26 cellular contexts compared by ENCODE assay signal in the genomic region with DNA sequence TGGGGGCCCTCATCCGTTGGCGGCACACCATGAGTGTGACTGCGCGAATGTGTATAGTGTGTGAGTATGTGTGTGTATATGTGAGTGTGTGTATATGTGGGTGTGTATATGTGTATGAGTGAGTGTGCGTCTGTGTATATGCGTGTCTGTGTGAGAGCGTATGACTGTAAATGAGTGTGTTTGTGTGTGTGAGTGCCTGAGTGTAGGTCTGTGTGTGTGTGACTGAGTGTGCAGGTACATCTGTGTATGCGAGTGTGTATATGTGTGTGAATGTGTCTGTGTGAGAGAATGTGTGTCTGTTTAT.
"Had no signal": no experiment of that assay in that cellular context is flagged by ENCODE, and none has a peak within 500 bp of the region (broad histone marks: within the 10 kb centered on the region; RNA-seq: fewer than 3 reads in every experiment).

No MANE protein-coding gene starts in this region.

- ATAC-seq: activated CD8-positive, alpha-beta memory T cell treated with anti-CD3 and anti-CD28 coated beads, Interleukin-2, amount 10 ng/mL, durations not matched to agents 7 days and 5 days; SK-N-SH treated with all-trans-retinoic acid at 6 μM for 48 hours; WTC11 had no signal

- H3K9me3 Mint-ChIP-seq: activated naive CD4-positive, alpha-beta T cell treated with anti-CD3 and anti-CD28 coated beads, Interleukin-2, amount 50 U/mL, for 24 hours; activated T-helper 1 cell treated with anti-CD3 and anti-CD28 coated beads, Interleukin-12 subunit alpha, Interleukin-12 subunit beta, Interleukin-2, Interleukin-4 antibody, amounts not matched to agents 30 ng/mL and 10 ng/mL and 1 ng/mL, durations not matched to agents 14 hours and 24 hours and 36 hours; central memory CD8-positive, alpha-beta T cell had no signal

- H3K4me1 ChIP-seq: Peyer's patch had no signal

- H3K4me2 ChIP-seq: KMS-11 had no signal

- H3K36me3 ChIP-seq: Peyer's patch, SJSA1 had no signal

- H3K4me3 Mint-ChIP-seq: activated CD8-positive, alpha-beta memory T cell treated with anti-CD3 and anti-CD28 coated beads, Interleukin-2, amount 10 ng/mL, durations not matched to agents 7 days and 5 days; activated naive CD4-positive, alpha-beta T cell treated with anti-CD3 and anti-CD28 coated beads, Interleukin-2, amount 50 U/mL, for 24 hours; activated T-cell treated with anti-CD3 and anti-CD28 coated beads, Interleukin-2, amount 50 U/mL, for 24 hours; activated T-helper 1 cell treated with anti-CD3 and anti-CD28 coated beads, Interleukin-12 subunit alpha, Interleukin-12 subunit beta, Interleukin-2, Interleukin-4 antibody, amounts not matched to agents 30 ng/mL and 10 ng/mL and 1 ng/mL, durations not matched to agents 14 hours and 24 hours and 36 hours; central memory CD8-positive, alpha-beta T cell; T-helper 1 cell treated with Interleukin-12 subunit alpha and Interleukin-12 subunit beta and Interleukin-4 antibody, amounts not matched to agents 30 μg/mL and 1 μg/mL, for 36 hours; WTC11 had no signal

- H3K27ac Mint-ChIP-seq: activated CD8-positive, alpha-beta memory T cell treated with anti-CD3 and anti-CD28 coated beads, Interleukin-2, amount 10 ng/mL, durations not matched to agents 7 days and 5 days; activated naive CD4-positive, alpha-beta T cell treated with anti-CD3 and anti-CD28 coated beads, Interleukin-2, amount 50 U/mL, for 24 hours; activated T-cell treated with anti-CD3 and anti-CD28 coated beads, Interleukin-2, amount 50 U/mL, for 24 hours; activated T-helper 1 cell treated with anti-CD3 and anti-CD28 coated beads, Interleukin-12 subunit alpha, Interleukin-12 subunit beta, Interleukin-2, Interleukin-4 antibody, amounts not matched to agents 30 ng/mL and 10 ng/mL and 1 ng/mL, durations not matched to agents 14 hours and 24 hours and 36 hours; T-helper 1 cell treated with Interleukin-12 subunit alpha and Interleukin-12 subunit beta and Interleukin-4 antibody, amounts not matched to agents 30 μg/mL and 1 μg/mL, for 36 hours; WTC11 had no signal

- DNase-seq: activated CD4-positive, alpha-beta T cell treated with anti-CD3 and anti-CD28 coated beads for 48 hours; activated CD4-positive, alpha-beta T cell treated with anti-CD3 and anti-CD28 coated beads, Interleukin-2, amount 50 U/mL, for 48 hours; activated CD4-positive, CD25-positive, alpha-beta regulatory T cell treated with anti-CD3 and anti-CD28 coated beads, Interleukin-2, amount 50 U/mL, for 72 hours; activated CD8-positive, alpha-beta memory T cell treated with anti-CD3 and anti-CD28 coated beads, Interleukin-2, amount 10 ng/mL, durations not matched to agents 7 days and 5 days; activated effector memory CD4-positive, alpha-beta T cell treated with Interleukin-2 at 50 U/mL for 16 hours; activated naive CD4-positive, alpha-beta T cell; activated T-cell treated with anti-CD3 and anti-CD28 coated beads, Interleukin-2, amount 50 U/mL, for 24 hours; aorta; NCI-H1092; NCI-H1417; NCI-H1930; NCI-H2171 treated with DMSO at 0.1 percent for 48 hours; NCI-H226; NCI-H510A; Peyer's patch; Right ventricle myocardium superior; SW 1271 had no signal

- H3K9ac ChIP-seq: KMS-11 had no signal

- H3K9me3 ChIP-seq: Peyer's patch, SJSA1 had no signal

- H3K4me3 ChIP-seq: Peyer's patch, SJSA1 had no signal

- H3K4me1 Mint-ChIP-seq: activated CD8-positive, alpha-beta memory T cell treated with anti-CD3 and anti-CD28 coated beads, Interleukin-2, amount 10 ng/mL, durations not matched to agents 7 days and 5 days; activated naive CD4-positive, alpha-beta T cell treated with anti-CD3 and anti-CD28 coated beads, Interleukin-2, amount 50 U/mL, for 24 hours; central memory CD8-positive, alpha-beta T cell had no signal

- H3K36me3 Mint-ChIP-seq: activated CD8-positive, alpha-beta memory T cell treated with anti-CD3 and anti-CD28 coated beads, Interleukin-2, amount 10 ng/mL, durations not matched to agents 7 days and 5 days; activated naive CD4-positive, alpha-beta T cell treated with anti-CD3 and anti-CD28 coated beads, Interleukin-2, amount 50 U/mL, for 24 hours; WTC11 had no signal

- H3K27me3 ChIP-seq: Peyer's patch, SJSA1 had no signal

- H3K27ac ChIP-seq: KMS-11, Peyer's patch, RWPE1, SJSA1 had no signal
